23 cellular contexts compared by ENCODE assay signal in the genomic region with DNA sequence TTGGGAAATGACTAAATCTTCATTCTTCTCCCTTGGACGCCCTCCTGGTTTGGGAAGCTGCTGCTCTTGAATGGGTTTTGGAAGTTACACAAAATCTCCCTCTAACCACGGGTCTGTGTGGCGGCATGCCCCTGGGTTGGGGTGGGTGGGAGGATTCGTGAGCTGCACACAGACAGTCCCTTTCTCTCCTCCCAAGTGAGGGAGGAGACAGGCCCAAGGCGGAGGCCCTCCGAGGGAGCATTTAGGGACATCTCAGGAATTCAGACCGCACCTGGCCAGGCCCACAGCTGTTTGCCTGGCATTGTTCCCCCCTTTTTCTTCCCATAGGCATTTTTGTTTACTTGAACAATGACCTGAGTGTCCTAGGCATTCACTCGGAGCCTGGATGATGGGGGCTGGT.
A peak's percentile ranks its signal among the peaks of the same experiment; 100 is the strongest.
DNase-seq lines count a peak whose midpoint lies in the region; FAIRE-seq and TF ChIP-seq lines count a peak whose summit lies in the region.
"Had no signal": no experiment of that assay in that cellular context is flagged by ENCODE, and none has a peak within 500 bp of the region (broad histone marks: within the 10 kb centered on the region; RNA-seq: fewer than 3 reads in every experiment).

No MANE protein-coding gene starts in this region.

- H2AFZ ChIP-seq in neural progenitor cell (replicated peaks), result no peak overlapping the region
- H2AFZ ChIP-seq: GM23248 had no signal

- CTCF ChIA-PET in MCF 10A (lab: Yijun Ruan, JAX), result no interaction called here

- H3K27ac Mint-ChIP-seq in MCF 10A (ENCODE audit: low read depth, unreplicated experiment) (no peak overlapping the region), neural progenitor cell (no peak overlapping the region)
- H3K27ac Mint-ChIP-seq: B cell; CD8-positive, alpha-beta T cell; HFFc6 had no signal

- TF ChIP-seq POLR2A in breast epithelium (IDR thresholded peaks at IDR 0.05), result no peak

- H3K27me3 ChIP-seq in breast epithelium, result no peaks in the 10 kb centered on the region
- H3K27me3 ChIP-seq in neural progenitor cell, result no peaks in the 10 kb centered on the region
- H3K27me3 ChIP-seq in effector memory CD4-positive, alpha-beta T cell (replicated peaks; ENCODE audit: control insufficient read depth, insufficient read depth, low read length, poor library complexity, severe bottlenecking), result no peaks in the 10 kb centered on the region
- H3K27me3 ChIP-seq: BLaER1 had no signal

- H3K79me2 ChIP-seq in neural progenitor cell (ENCODE audit: low read depth), result no peaks in the 10 kb centered on the region

- H3K4me3 Mint-ChIP-seq in MCF 10A (ENCODE audit: unreplicated experiment) (no peak overlapping the region), neural progenitor cell (no peak overlapping the region)
- H3K4me3 Mint-ChIP-seq: B cell; CD4-positive, CD25-positive, alpha-beta regulatory T cell; CD8-positive, alpha-beta T cell; HFFc6 had no signal

- H3K9me3 ChIP-seq in breast epithelium (no peaks in the 10 kb centered on the region), neural progenitor cell (ENCODE audit: low read depth) (no peaks in the 10 kb centered on the region)
- H3K9me3 ChIP-seq in effector memory CD4-positive, alpha-beta T cell (ENCODE audit: control insufficient read depth, low read length), result no peaks in the 10 kb centered on the region
- H3K9me3 ChIP-seq: BLaER1, Caco-2, HAP-1 had no signal

- H3K4me3 ChIP-seq in breast epithelium, result no peak overlapping the region
- H3K4me3 ChIP-seq in neural progenitor cell, result no peak overlapping the region
- H3K4me3 ChIP-seq in effector memory CD4-positive, alpha-beta T cell (ENCODE audit: insufficient read depth, low read depth, low read length, poor library complexity, severe bottlenecking), result no peak overlapping the region
- H3K4me3 ChIP-seq: BLaER1, GM12878, GM23248, HAP-1 had no signal

- H3K27ac ChIP-seq in breast epithelium (peak overlapping the region; percentile 38 to 50), neural progenitor cell (no peak overlapping the region)
- no peak overlapping the region for H3K27ac ChIP-seq in effector memory CD4-positive, alpha-beta T cell (ENCODE audit: insufficient read depth, low read length, poor library complexity, severe bottlenecking)
- H3K27ac ChIP-seq: 22Rv1, BLaER1, C4-2B, GM23248 had no signal

- H3K4me1 Mint-ChIP-seq in MCF 10A (ENCODE audit: insufficient read depth, unreplicated experiment) (no peaks in the 10 kb centered on the region), neural progenitor cell (no peaks in the 10 kb centered on the region)
- H3K4me1 Mint-ChIP-seq: B cell; CD4-positive, CD25-positive, alpha-beta regulatory T cell had no signal

- peak in 1 of 2 donors; percentile 61 for DNase-seq in breast epithelium (ENCODE audit: low spot score in 2 of 2)
- no peak for DNase-seq in MCF 10A (ENCODE audit: unreplicated experiment)
- peak; percentile 27 for DNase-seq in neural progenitor cell (ENCODE audit: low spot score)
- DNase-seq in urothelium cell line (ENCODE audit: low spot score), result peak; percentile 46
- no peak for DNase-seq in effector memory CD4-positive, alpha-beta T cell
- no peak for DNase-seq in D721Med (ENCODE audit: insufficient read length, low spot score)
- DNase-seq: Caco-2; CD4-positive, CD25-positive, alpha-beta regulatory T cell; CD8-positive, alpha-beta T cell; DMS 273 treated with DMSO at 0.1 percent for 48 hours; DMS79; EL; GDM1; GM23248; HFFc6 had no signal

- TF ChIP-seq CTCF in breast epithelium (IDR thresholded peaks at IDR 0.05), result no peak
- TF ChIP-seq CTCF in MCF 10A (IDR thresholded peaks at IDR 0.05; ENCODE audit: unreplicated experiment), result no peak
- TF ChIP-seq CTCF in neural progenitor cell (IDR thresholded peaks at IDR 0.05), result no peak
- TF ChIP-seq CTCF in D721Med (IDR thresholded peaks at IDR 0.05; ENCODE audit: insufficient read depth, missing control alignments), result no peak

- POLR2A ChIA-PET in MCF 10A (lab: Yijun Ruan, JAX), result no interaction called here

- FAIRE-seq in urothelium cell line (lab: Jason Lieb, UNC), result no peak
- no peak for FAIRE-seq in D721Med (lab: Jason Lieb, UNC)
- FAIRE-seq: A204.1, GM12878, GM19239 had no signal

- H3K36me3 ChIP-seq in breast epithelium, result no peaks in the 10 kb centered on the region
- no peaks in the 10 kb centered on the region for H3K36me3 ChIP-seq in neural progenitor cell
- H3K36me3 ChIP-seq in effector memory CD4-positive, alpha-beta T cell (ENCODE audit: control insufficient read depth, insufficient read depth, low read length), result no peaks in the 10 kb centered on the region
- H3K36me3 ChIP-seq: BLaER1, HAP-1 had no signal

- H3K4me1 ChIP-seq in breast epithelium (no peaks in the 10 kb centered on the region), neural progenitor cell (peaks cover 6% of the 10 kb centered on the region)
- H3K4me1 ChIP-seq in effector memory CD4-positive, alpha-beta T cell (ENCODE audit: control insufficient read depth, insufficient read depth, low read length, poor library complexity, severe bottlenecking), result no peaks in the 10 kb centered on the region
- H3K4me1 ChIP-seq: BLaER1, Caco-2, HAP-1 had no signal

- H4K20me1 ChIP-seq in neural progenitor cell (ENCODE audit: low read depth), result no peaks in the 10 kb centered on the region
- H4K20me1 ChIP-seq: BLaER1 had no signal

- intact Hi-C loops in breast epithelium (cut with DNase I; ENCODE audit: low total_unique reads) (no loop called here), MCF 10A (cut with micrococcal nuclease) (no loop called here)

- H3K9me3 Mint-ChIP-seq in MCF 10A (ENCODE audit: unreplicated experiment), result no peaks in the 10 kb centered on the region
- no peaks in the 10 kb centered on the region for H3K9me3 Mint-ChIP-seq in neural progenitor cell
- H3K9me3 Mint-ChIP-seq: CD8-positive, alpha-beta T cell had no signal

- H3K36me3 Mint-ChIP-seq in MCF 10A (ENCODE audit: insufficient read depth, unreplicated experiment), result no peaks in the 10 kb centered on the region
- no peaks in the 10 kb centered on the region for H3K36me3 Mint-ChIP-seq in neural progenitor cell
- H3K36me3 Mint-ChIP-seq: CD4-positive, CD25-positive, alpha-beta regulatory T cell; CD8-positive, alpha-beta T cell had no signal

- BruUV-seq in MCF 10A (replicated peaks; lab: Mats Ljungman, UMichigan), result no TSS peak

- H3K9ac ChIP-seq in neural progenitor cell, result no peak overlapping the region
- H3K9ac ChIP-seq: BLaER1, GM23248 had no signal

- no peaks in the 10 kb centered on the region for H3F3A ChIP-seq in neural progenitor cell (ENCODE audit: low read depth)

- H3K27me3 Mint-ChIP-seq in MCF 10A (ENCODE audit: insufficient read depth, unreplicated experiment) (no peaks in the 10 kb centered on the region), neural progenitor cell (ENCODE audit: insufficient read depth, low read depth) (peaks cover 7% of the 10 kb centered on the region)
- H3K27me3 Mint-ChIP-seq: B cell had no signal

- peak overlapping the region; percentile 6 for H3K4me2 ChIP-seq in neural progenitor cell
- H3K4me2 ChIP-seq: BLaER1 had no signal

Comparison
In these comparisons a context has a peak if more than half of its experiments do, and no peak if none do; other contexts are left out.
1. DNase-seq: peak in neural progenitor cell (single experiment) and urothelium cell line (single experiment); none in MCF 10A (single experiment), effector memory CD4-positive, alpha-beta T cell (0 of 3) and D721Med (single experiment).
2. H3K27ac ChIP-seq: peak in breast epithelium (2 of 2); none in neural progenitor cell (single experiment) and effector memory CD4-positive, alpha-beta T cell (single experiment).